Comparison of ENCODE assay signal across 1 cellular context in the genomic region with DNA sequence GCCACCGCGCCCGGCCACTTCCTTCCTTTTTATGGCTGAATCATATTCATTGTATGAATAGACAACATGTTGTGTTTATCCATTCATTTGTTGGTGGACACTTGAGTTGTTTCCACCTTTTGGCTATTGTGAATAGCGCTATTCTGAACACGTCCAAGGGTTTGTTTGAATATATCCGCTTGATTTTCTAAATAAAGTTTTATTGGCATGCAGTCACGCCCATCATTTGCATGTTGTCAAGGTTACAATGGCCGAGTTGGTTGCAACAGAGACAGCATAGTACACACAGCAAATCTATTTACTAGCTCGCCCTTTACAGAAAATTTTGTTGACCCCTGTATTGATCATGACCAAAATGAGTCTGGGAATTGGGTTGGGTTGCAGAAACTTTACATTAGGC.
TF ChIP-seq lines count a peak whose summit lies in the region.

No MANE protein-coding gene starts in this region.

TF ChIP-seq in K562, 482 proteins besides CTCF, POLR2A, EP300 and RAD21:
- TF ChIP-seq KLF1 (tag; IDR thresholded peaks at IDR 0.05) (0 out of 2 replicates have a peak, but pooled peaks have one; percentile 42), ZNF511 (CRISPR knock-in tag; IDR thresholded peaks at IDR 0.05) (no peak), PBX2 (CRISPR knock-in tag; IDR thresholded peaks at IDR 0.05; ENCODE audit: low read depth) (no peak), PBX2 (tag; conservative IDR thresholded peaks at IDR 0.05; ENCODE audit: low read depth) (no peak), NCOA6 (IDR thresholded peaks at IDR 0.05) (no peak), RBM25 (IDR thresholded peaks at IDR 0.05; ENCODE audit: low read depth, low read length, severe bottlenecking) (peak; percentile 53), YY1 (IDR thresholded peaks at IDR 0.05; ENCODE audit: borderline replicate concordance in 1 of 3, control insufficient read depth in 1 of 3, extremely low read depth in 1 of 3, insufficient read depth in 3 of 3, insufficient read length in 1 of 3, insufficient replicate concordance in 2 of 3, low read depth in 1 of 3, low read length in 2 of 3) (peak in 1 of 3 experiments; percentile 72), KLF13 (tag; IDR thresholded peaks at IDR 0.05; ENCODE audit: borderline replicate concordance, low read depth) (0 out of 2 replicates have a peak, but pooled peaks have one; percentile 56), SMAD4 (CRISPR knock-in tag; conservative IDR thresholded peaks at IDR 0.05) (no peak), MEIS2 (IDR thresholded peaks at IDR 0.05; ENCODE audit: partially characterized antibody) (no peak), CGGBP1 (CRISPR knock-in tag; IDR thresholded peaks at IDR 0.05) (no peak), SP1 (CRISPR knock-in tag; IDR thresholded peaks at IDR 0.05) (no peak), MAFF (IDR thresholded peaks at IDR 0.05; ENCODE audit: low read length) (no peak), SMAD1 (IDR thresholded peaks at IDR 0.05; ENCODE audit: low read depth, low read length, partially characterized antibody) (no peak), ZFP36 (IDR thresholded peaks at IDR 0.05; ENCODE audit: low read depth, low read length, partially characterized antibody) (peak; percentile 40), RFX1 (IDR thresholded peaks at IDR 0.05) (peak; percentile 87), TBP (optimal IDR thresholded peaks at IDR 0.05; ENCODE audit: low read depth, low read length) (no peak), ZNF445 (CRISPR knock-in tag; IDR thresholded peaks at IDR 0.05; ENCODE audit: low read depth) (no peak)
- TF ChIP-seq, protein P1, sequence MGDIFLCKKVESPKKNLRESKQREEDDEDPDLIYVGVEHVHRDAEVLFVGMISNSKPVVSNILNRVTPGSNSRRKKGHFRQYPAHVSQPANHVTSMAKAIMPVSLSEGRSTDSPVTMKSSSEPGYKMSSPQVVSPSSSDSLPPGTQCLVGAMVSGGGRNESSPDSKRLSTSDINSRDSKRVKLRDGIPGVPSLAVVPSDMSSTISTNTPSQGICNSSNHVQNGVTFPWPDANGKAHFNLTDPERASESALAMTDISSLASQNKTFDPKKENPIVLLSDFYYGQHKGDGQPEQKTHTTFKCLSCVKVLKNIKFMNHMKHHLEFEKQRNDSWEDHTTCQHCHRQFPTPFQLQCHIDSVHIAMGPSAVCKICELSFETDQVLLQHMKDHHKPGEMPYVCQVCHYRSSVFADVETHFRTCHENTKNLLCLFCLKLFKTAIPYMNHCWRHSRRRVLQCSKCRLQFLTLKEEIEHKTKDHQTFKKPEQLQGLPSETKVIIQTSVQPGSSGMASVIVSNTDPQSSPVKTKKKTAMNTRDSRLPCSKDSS (IDR thresholded peaks at IDR 0.05; ENCODE audit: low read depth, partially characterized antibody): no peak
- TF ChIP-seq, protein P2, sequence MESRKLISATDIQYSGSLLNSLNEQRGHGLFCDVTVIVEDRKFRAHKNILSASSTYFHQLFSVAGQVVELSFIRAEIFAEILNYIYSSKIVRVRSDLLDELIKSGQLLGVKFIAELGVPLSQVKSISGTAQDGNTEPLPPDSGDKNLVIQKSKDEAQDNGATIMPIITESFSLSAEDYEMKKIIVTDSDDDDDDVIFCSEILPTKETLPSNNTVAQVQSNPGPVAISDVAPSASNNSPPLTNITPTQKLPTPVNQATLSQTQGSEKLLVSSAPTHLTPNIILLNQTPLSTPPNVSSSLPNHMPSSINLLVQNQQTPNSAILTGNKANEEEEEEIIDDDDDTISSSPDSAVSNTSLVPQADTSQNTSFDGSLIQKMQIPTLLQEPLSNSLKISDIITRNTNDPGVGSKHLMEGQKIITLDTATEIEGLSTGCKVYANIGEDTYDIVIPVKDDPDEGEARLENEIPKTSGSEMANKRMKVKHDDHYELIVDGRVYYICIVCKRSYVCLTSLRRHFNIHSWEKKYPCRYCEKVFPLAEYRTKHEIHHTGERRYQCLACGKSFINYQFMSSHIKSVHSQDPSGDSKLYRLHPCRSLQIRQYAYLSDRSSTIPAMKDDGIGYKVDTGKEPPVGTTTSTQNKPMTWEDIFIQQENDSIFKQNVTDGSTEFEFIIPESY (CRISPR knock-in tag; IDR thresholded peaks at IDR 0.05): peak; percentile 82
- TF ChIP-seq, protein P3, sequence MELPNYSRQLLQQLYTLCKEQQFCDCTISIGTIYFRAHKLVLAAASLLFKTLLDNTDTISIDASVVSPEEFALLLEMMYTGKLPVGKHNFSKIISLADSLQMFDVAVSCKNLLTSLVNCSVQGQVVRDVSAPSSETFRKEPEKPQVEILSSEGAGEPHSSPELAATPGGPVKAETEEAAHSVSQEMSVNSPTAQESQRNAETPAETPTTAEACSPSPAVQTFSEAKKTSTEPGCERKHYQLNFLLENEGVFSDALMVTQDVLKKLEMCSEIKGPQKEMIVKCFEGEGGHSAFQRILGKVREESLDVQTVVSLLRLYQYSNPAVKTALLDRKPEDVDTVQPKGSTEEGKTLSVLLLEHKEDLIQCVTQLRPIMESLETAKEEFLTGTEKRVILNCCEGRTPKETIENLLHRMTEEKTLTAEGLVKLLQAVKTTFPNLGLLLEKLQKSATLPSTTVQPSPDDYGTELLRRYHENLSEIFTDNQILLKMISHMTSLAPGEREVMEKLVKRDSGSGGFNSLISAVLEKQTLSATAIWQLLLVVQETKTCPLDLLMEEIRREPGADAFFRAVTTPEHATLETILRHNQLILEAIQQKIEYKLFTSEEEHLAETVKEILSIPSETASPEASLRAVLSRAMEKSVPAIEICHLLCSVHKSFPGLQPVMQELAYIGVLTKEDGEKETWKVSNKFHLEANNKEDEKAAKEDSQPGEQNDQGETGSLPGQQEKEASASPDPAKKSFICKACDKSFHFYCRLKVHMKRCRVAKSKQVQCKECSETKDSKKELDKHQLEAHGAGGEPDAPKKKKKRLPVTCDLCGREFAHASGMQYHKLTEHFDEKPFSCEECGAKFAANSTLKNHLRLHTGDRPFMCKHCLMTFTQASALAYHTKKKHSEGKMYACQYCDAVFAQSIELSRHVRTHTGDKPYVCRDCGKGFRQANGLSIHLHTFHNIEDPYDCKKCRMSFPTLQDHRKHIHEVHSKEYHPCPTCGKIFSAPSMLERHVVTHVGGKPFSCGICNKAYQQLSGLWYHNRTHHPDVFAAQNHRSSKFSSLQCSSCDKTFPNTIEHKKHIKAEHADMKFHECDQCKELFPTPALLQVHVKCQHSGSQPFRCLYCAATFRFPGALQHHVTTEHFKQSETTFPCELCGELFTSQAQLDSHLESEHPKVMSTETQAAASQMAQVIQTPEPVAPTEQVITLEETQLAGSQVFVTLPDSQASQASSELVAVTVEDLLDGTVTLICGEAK (IDR thresholded peaks at IDR 0.05): peak; percentile 97
- TF ChIP-seq, protein P3 (CRISPR knock-in tag; IDR thresholded peaks at IDR 0.05): peak; percentile 98
- TF ChIP-seq, protein P4, sequence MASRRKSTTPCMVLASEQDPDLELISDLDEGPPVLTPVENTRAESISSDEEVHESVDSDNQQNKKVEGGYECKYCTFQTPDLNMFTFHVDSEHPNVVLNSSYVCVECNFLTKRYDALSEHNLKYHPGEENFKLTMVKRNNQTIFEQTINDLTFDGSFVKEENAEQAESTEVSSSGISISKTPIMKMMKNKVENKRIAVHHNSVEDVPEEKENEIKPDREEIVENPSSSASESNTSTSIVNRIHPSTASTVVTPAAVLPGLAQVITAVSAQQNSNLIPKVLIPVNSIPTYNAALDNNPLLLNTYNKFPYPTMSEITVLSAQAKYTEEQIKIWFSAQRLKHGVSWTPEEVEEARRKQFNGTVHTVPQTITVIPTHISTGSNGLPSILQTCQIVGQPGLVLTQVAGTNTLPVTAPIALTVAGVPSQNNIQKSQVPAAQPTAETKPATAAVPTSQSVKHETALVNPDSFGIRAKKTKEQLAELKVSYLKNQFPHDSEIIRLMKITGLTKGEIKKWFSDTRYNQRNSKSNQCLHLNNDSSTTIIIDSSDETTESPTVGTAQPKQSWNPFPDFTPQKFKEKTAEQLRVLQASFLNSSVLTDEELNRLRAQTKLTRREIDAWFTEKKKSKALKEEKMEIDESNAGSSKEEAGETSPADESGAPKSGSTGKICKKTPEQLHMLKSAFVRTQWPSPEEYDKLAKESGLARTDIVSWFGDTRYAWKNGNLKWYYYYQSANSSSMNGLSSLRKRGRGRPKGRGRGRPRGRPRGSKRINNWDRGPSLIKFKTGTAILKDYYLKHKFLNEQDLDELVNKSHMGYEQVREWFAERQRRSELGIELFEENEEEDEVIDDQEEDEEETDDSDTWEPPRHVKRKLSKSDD (conservative IDR thresholded peaks at IDR 0.05; ENCODE audit: low read length): peak; percentile 97
